In the genomic region with DNA sequence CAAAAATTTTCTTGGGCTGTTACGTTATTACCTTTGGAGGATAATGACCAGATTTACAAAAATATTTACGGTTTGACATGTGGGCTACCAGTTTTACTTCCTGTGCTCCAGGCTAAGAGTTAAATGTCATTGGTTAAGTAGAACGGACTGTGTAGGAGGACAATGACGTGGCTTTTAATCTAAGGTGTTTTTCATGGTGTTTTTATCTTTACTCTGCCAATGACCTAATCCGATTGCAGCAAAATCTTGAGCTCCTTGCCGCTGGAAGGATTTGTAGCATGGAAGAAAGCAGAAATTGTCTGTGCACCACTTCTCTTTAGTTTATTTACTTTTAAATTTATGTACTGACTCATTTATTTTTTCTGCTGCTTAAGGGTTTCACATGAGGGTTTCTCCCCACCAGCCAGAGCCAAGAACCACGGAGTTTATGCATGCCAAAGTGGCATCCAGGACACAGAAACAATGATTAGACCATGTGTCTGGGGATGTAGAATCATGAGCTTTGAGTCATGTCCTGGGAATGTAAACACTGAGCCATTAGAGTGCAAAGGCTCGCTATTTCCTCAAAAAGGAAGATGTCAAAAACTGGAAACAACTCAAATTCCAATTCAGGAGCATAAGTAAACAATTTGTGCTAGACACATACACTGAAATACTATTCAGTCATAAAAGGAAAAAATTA, we compare ENCODE assay signal across 10 cellular contexts. TPM values are rescaled to one million over a fixed set of nuclear protein-coding genes. Genes with fewer than 3 reads are reported as not detected.
DNase-seq lines count a peak whose midpoint lies in the region; ATAC-seq and TF ChIP-seq lines count a peak whose summit lies in the region.
"Had no signal": no experiment of that assay in that cellular context is flagged by ENCODE, and none has a peak within 500 bp of the region (broad histone marks: within the 10 kb centered on the region; RNA-seq: fewer than 3 reads in every experiment).

No MANE protein-coding gene starts in this region.

- H3K27ac ChIP-seq in RWPE2 (ENCODE audit: poor library complexity, severe bottlenecking) (peak overlapping the region; percentile 73), Karpas-422 (ENCODE audit: low read length) (no peak overlapping the region)

- no peaks in the 10 kb centered on the region for H3K79me2 ChIP-seq in Karpas-422 (ENCODE audit: low read length)

- no peaks in the 10 kb centered on the region for H3K9me2 ChIP-seq in Karpas-422 (replicated peaks; ENCODE audit: insufficient read depth, low read length)

- H3K4me1 ChIP-seq in RWPE2 (ENCODE audit: insufficient read depth, poor library complexity, severe bottlenecking): peaks cover 20% of the 10 kb centered on the region
- H3K4me1 ChIP-seq in Karpas-422 (ENCODE audit: low read length): no peaks in the 10 kb centered on the region

- no peak overlapping the region for H3K9ac ChIP-seq in Karpas-422 (ENCODE audit: low read length)

- H3K27me3 ChIP-seq in RWPE2 (ENCODE audit: insufficient read depth, poor library complexity, severe bottlenecking) (no peaks in the 10 kb centered on the region), Karpas-422 (ENCODE audit: low read length) (no peaks in the 10 kb centered on the region)

- H3K9me3 ChIP-seq in RWPE2 (ENCODE audit: severe bottlenecking) (no peaks in the 10 kb centered on the region), Karpas-422 (ENCODE audit: low read length) (no peaks in the 10 kb centered on the region)

- ATAC-seq in RWPE2 (ENCODE audit: low read depth): peak; percentile 96
- no peak for ATAC-seq in HG03354 (IDR thresholded peaks at IDR 0.05; ENCODE audit: poor library complexity, severe bottlenecking, unreplicated experiment)
- ATAC-seq in HG03439 (IDR thresholded peaks at IDR 0.05; ENCODE audit: unreplicated experiment): no peak

- H3K4me3 ChIP-seq in RWPE2 (ENCODE audit: severe bottlenecking): no peak overlapping the region
- H3K4me3 ChIP-seq in foreskin fibroblast (ENCODE audit: low read depth in 1 of 2, low read length in 2 of 2): no peak overlapping the region
- H3K4me3 ChIP-seq in Karpas-422 (ENCODE audit: low read length): no peak overlapping the region

- H3K4me2 ChIP-seq in Karpas-422 (ENCODE audit: low read depth, low read length, poor library complexity, severe bottlenecking): no peak overlapping the region

- TF ChIP-seq CTCF in RWPE2 (IDR thresholded peaks at IDR 0.05; ENCODE audit: poor library complexity, severe bottlenecking) (no peak), foreskin fibroblast (IDR thresholded peaks at IDR 0.05; ENCODE audit: low read depth, low read length) (no peak)

- peak; percentile 100 for DNase-seq in EH (ENCODE audit: low read depth)
- DNase-seq in RWPE2 (ENCODE audit: low spot score): peak; percentile 61
- DNase-seq in foreskin fibroblast: peak; percentile 98
- DNase-seq in renal cortical epithelial cell (ENCODE audit: low read depth): peak; percentile 99
- DNase-seq in T-helper 2 cell: no peak
- DNase-seq in Karpas-422: no peak
- DNase-seq: cerebellar nuclear complex, small intestine had no signal

- no peaks in the 10 kb centered on the region for H3K36me3 ChIP-seq in RWPE2 (ENCODE audit: low read depth)
- H3K36me3 ChIP-seq in Karpas-422 (ENCODE audit: insufficient read depth, low read length): no peaks in the 10 kb centered on the region

- H2AFZ ChIP-seq in Karpas-422 (ENCODE audit: low read length): no peak overlapping the region

- H4K20me1 ChIP-seq in Karpas-422 (ENCODE audit: insufficient read depth, low read depth, low read length): no peaks in the 10 kb centered on the region

RNA-seq across cellular contexts. Expression of a gene that starts 1.9 kb away (rescaled TPM):
- 0.50 and 4.9 TPM in 2 replicates for total RNA-seq in renal cortical epithelial cell
- 16.4 and 18.0 TPM in 2 replicates for total RNA-seq in Karpas-422 (2014; rRNA removed; shearing (Covaris generic); ENCODE audit: low replicate concordance)

RNA-seq across cellular contexts. Expression of a gene that starts 12.1 kb away (rescaled TPM):
- total RNA-seq in renal cortical epithelial cell: 8.3 and 8.6 TPM in 2 replicates
- 3.9 and 8.0 TPM in 2 replicates for total RNA-seq in Karpas-422 (2014; rRNA removed; shearing (Covaris generic); ENCODE audit: low replicate concordance)

RNA-seq across cellular contexts. Expression of a gene that starts 24.1 kb away (rescaled TPM):
- total RNA-seq in renal cortical epithelial cell: not detected in 2 replicates
- not detected in 2 replicates for total RNA-seq in Karpas-422 (2014; rRNA removed; shearing (Covaris generic); ENCODE audit: low replicate concordance)

Comparison
In these comparisons a context has a peak if more than half of its experiments do, and no peak if none do; other contexts are left out.
1. DNase-seq: peak in EH (single experiment), RWPE2 (single experiment), foreskin fibroblast (2 of 2) and renal cortical epithelial cell (single experiment); none in T-helper 2 cell (0 of 5) and Karpas-422 (single experiment).